12 cellular contexts compared by ENCODE assay signal in the genomic region with DNA sequence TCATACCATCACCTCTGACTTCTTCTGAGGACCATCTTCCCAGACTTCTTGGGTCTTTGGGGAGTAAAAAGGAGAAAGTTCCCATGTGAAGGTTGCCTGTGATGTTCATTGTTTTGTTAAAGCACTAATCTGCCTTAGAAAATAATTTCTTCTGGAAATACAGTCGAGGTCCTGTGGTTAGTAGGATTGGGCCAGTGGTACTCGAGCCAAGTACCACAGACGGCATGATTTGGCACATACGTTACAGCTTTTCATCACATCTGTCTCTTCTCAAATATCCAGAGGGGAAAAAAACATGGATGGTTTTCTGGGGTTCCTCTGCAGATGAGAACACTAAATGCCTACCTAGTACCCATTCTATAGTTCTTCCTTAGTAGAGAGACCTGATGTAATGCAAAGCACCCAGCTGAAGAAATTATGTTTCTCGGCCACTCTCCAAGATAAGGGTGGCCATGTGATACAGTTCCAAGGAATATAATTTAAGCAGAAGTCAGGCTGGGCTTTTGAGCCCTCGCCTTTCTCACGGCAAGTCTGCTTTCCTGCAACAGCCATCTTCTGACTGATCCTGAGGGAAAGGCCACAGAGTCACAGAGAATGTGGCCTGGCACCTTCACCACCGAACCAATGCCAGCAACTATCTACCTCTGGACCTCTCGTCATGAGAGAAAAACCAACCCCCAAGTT.
DNase-seq lines count a peak whose midpoint lies in the region; ATAC-seq and TF ChIP-seq lines count a peak whose summit lies in the region.
"Had no signal": no experiment of that assay in that cellular context is flagged by ENCODE, and none has a peak within 500 bp of the region (broad histone marks: within the 10 kb centered on the region; RNA-seq: fewer than 3 reads in every experiment).

No MANE protein-coding gene starts in this region.

- no peak for TF ChIP-seq CTCF in dorsolateral prefrontal cortex (IDR thresholded peaks at IDR 0.05 in 54 of 56, conservative IDR thresholded peaks at IDR 0.05 in 2 of 56; ENCODE audit: low read depth in 1 of 56, partially characterized antibody in 56 of 56)
- no peak for TF ChIP-seq CTCF in left lung (IDR thresholded peaks at IDR 0.05)

- H3K9ac ChIP-seq in GM23248, result no peak overlapping the region; the same call in 1 of the 2 replicates
- H3K9ac ChIP-seq in subcutaneous abdominal adipose tissue (ENCODE audit: low read length in 5 of 5), result peak overlapping the region in 1 of 5 donors; percentile 13

- in situ Hi-C loops in GM23248 (cut with MboI), result no loop called here

- ATAC-seq in left lung, result peak; percentile 43
- no peak for ATAC-seq in GM21723 (IDR thresholded peaks at IDR 0.05; ENCODE audit: unreplicated experiment)
- no peak for ATAC-seq in HG03280 (IDR thresholded peaks at IDR 0.05; ENCODE audit: unreplicated experiment)

- H3K36me3 ChIP-seq in GM23248 (ENCODE audit: low read depth) (no peaks in the 10 kb centered on the region), left lung (no peaks in the 10 kb centered on the region), subcutaneous abdominal adipose tissue (ENCODE audit: control insufficient read depth in 5 of 5, insufficient read depth in 5 of 5, low read length in 5 of 5) (no peaks in the 10 kb centered on the region)

- peaks cover 9% of the 10 kb centered on the region for H3F3A ChIP-seq in GM23248 (ENCODE audit: insufficient read depth)

- H3K4me3 ChIP-seq in GM23248, result no peak overlapping the region
- no peak overlapping the region for H3K4me3 ChIP-seq in dorsolateral prefrontal cortex
- H3K4me3 ChIP-seq in left lung, result no peak overlapping the region
- H3K4me3 ChIP-seq in subcutaneous abdominal adipose tissue (ENCODE audit: low read depth in 1 of 5, low read length in 5 of 5), result no peak overlapping the region

- peak overlapping the region; percentile 24 for H3K27ac ChIP-seq in GM23248
- peak overlapping the region in 42 of 59 donors; percentile 3 to 87 (median 60) for H3K27ac ChIP-seq in dorsolateral prefrontal cortex
- H3K27ac ChIP-seq in left lung, result peak overlapping the region; percentile 7 to 86
- H3K27ac ChIP-seq in subcutaneous abdominal adipose tissue (ENCODE audit: low read depth, low read length), result peak overlapping the region; percentile 4

- peak; percentile 38 for DNase-seq in GM23248
- DNase-seq in dorsolateral prefrontal cortex, result no peak
- DNase-seq in left lung, result no peak
- DNase-seq in cerebellum (ENCODE audit: low spot score), result no peak
- DNase-seq in COLO668 (lab: John Stamatoyannopoulos, UW; ENCODE audit: unreplicated experiment), result no peak
- DNase-seq: activated CD4-positive, alpha-beta memory T cell treated with anti-CD3 and anti-CD28 coated beads, Interleukin-2, amount 10 ng/mL, durations not matched to agents 7 days and 5 days; DND-41; hypothalamus; stimulated activated CD4-positive, alpha-beta T cell treated with anti-CD3 and anti-CD28 coated beads, Interleukin-12 subunit alpha, Interleukin-12 subunit beta, amount 100 ng/mL, for 4 hours had no signal

- H4K20me1 ChIP-seq in GM23248 (ENCODE audit: insufficient read depth), result no peaks in the 10 kb centered on the region

- WGBS in GM23248 (ENCODE audit: low coverage in 1 of 2, low lambda C conversion rate in 2 of 2, missing lambda C conversion rate in 2 of 2), 2 experiments, result 38 to 39% methylated on average over 9 of the region's 9 CpGs

- H3K4me1 ChIP-seq in GM23248 (ENCODE audit: insufficient read depth) (peaks cover 41% of the 10 kb centered on the region), left lung (peaks cover 3 to 10% of the 10 kb centered on the region in 2 donors), subcutaneous abdominal adipose tissue (ENCODE audit: control insufficient read depth in 5 of 5, insufficient read depth in 5 of 5, low read length in 5 of 5) (peaks cover 2 to 38% (median 35%) of the 10 kb centered on the region in 5 donors)

- no peaks in the 10 kb centered on the region for H3K9me2 ChIP-seq in GM23248 (ENCODE audit: insufficient read depth)

- no peak overlapping the region for H3K4me2 ChIP-seq in GM23248 (ENCODE audit: unreplicated experiment)

- intact Hi-C loops in dorsolateral prefrontal cortex (cut with DNase I), result no loop called here
- intact Hi-C loops in left lung (cut with DNase I), result no loop called here

- no peaks in the 10 kb centered on the region for H3K27me3 ChIP-seq in GM23248 (replicated peaks; ENCODE audit: insufficient read depth)
- peaks cover 0 to 3% (median 0%) of the 10 kb centered on the region in 45 donors for H3K27me3 ChIP-seq in dorsolateral prefrontal cortex
- H3K27me3 ChIP-seq in left lung, result no peaks in the 10 kb centered on the region
- no peaks in the 10 kb centered on the region for H3K27me3 ChIP-seq in subcutaneous abdominal adipose tissue (ENCODE audit: control insufficient read depth in 5 of 5, insufficient read depth in 4 of 5, low read length in 5 of 5)

- no peaks in the 10 kb centered on the region for H3K79me2 ChIP-seq in GM23248 (ENCODE audit: insufficient read depth)

- H3K9me3 ChIP-seq in GM23248 (ENCODE audit: low read depth) (no peaks in the 10 kb centered on the region), left lung (no peaks in the 10 kb centered on the region), subcutaneous abdominal adipose tissue (ENCODE audit: control insufficient read depth in 5 of 5, low read length in 5 of 5) (no peaks in the 10 kb centered on the region)

- H2AFZ ChIP-seq in GM23248, result peak overlapping the region; percentile 35; the same call in 1 of the 2 replicates

Comparison
In these comparisons a context has a peak if more than half of its experiments do, and no peak if none do; other contexts are left out.
1. H3K27ac ChIP-seq: peak in every context shown above with its lines; median percentile 60 in dorsolateral prefrontal cortex; 46 in left lung; 24 in GM23248; 4 in subcutaneous abdominal adipose tissue.